In the genomic region with DNA sequence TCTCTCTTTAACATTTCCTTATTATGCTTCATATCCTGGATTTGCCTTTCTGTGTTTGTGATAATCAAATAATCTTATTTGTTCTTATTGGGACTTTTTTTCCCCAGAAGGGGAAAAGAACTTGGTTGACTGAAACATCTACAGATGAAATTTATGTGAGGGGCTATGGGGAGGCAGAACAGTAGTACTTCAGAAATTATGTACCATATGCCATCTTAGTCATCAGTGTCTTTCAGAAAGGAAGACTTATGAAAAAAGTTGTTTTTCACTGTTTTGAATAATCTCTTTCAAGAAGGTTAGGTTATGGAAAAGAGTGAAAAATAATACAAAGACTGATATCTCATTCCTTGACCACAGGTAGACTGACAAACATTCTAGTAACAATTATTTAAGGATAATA, we compare ENCODE assay signal across 21 cellular contexts. TPM values are rescaled to one million over a fixed set of nuclear protein-coding genes. Genes with fewer than 3 reads are reported as not detected.
DNase-seq lines count a peak whose midpoint lies in the region; ATAC-seq lines count a peak whose summit lies in the region.
"Had no signal": no experiment of that assay in that cellular context is flagged by ENCODE, and none has a peak within 500 bp of the region (broad histone marks: within the 10 kb centered on the region; RNA-seq: fewer than 3 reads in every experiment).

No MANE protein-coding gene starts in this region.

- H3K14ac ChIP-seq in mesenchymal stem cell (ENCODE audit: low read length in 2 of 2) = no peak overlapping the region

- H3K27me3 ChIP-seq in mesenchymal stem cell (ENCODE audit: control insufficient read depth in 1 of 2, insufficient read depth in 1 of 2, low read length in 2 of 2) = no peaks in the 10 kb centered on the region
- H3K27me3 ChIP-seq: BLaER1 had no signal

- peaks cover 39% of the 10 kb centered on the region for H3K36me3 Mint-ChIP-seq in activated CD4-positive, alpha-beta memory T cell treated with anti-CD3 and anti-CD28 coated beads for 36 hours
- peaks cover 62% of the 10 kb centered on the region for H3K36me3 Mint-ChIP-seq in activated CD4-positive, alpha-beta memory T cell treated with anti-CD3 and anti-CD28 coated beads, Interleukin-2, amount 10 ng/mL, durations not matched to agents 7 days and 5 days (ENCODE audit: low read depth)
- peaks cover 7 to 30% of the 10 kb centered on the region in 2 donors for H3K36me3 Mint-ChIP-seq in activated naive CD4-positive, alpha-beta T cell treated with anti-CD3 and anti-CD28 coated beads, Interleukin-2, amount 50 U/mL, for 72 hours
- peaks cover 41% of the 10 kb centered on the region for H3K36me3 Mint-ChIP-seq in activated naive CD8-positive, alpha-beta T cell treated with anti-CD3 and anti-CD28 coated beads, Interleukin-2, amount 50 U/mL, for 24 hours (ENCODE audit: low read depth)

- POLR2A ChIA-PET in activated CD4-positive, alpha-beta memory T cell treated with anti-CD3 and anti-CD28 coated beads for 36 hours (lab: Charles Lee) = interaction anchor here (1.2 kb wide), 1 partner anchor 15 kb away, joined by 3 read pairs; no protein-coding TSS in a partner anchor
- POLR2A ChIA-PET in activated CD4-positive, alpha-beta memory T cell treated with anti-CD3 and anti-CD28 coated beads, Interleukin-2, amount 10 ng/mL, durations not matched to agents 7 days and 5 days (lab: Charles Lee) = no interaction called here

- peaks cover 31% of the 10 kb centered on the region for H3K4me1 Mint-ChIP-seq in activated CD4-positive, alpha-beta memory T cell treated with anti-CD3 and anti-CD28 coated beads for 36 hours (ENCODE audit: low read depth)
- peaks cover 6% of the 10 kb centered on the region for H3K4me1 Mint-ChIP-seq in activated CD4-positive, alpha-beta memory T cell treated with anti-CD3 and anti-CD28 coated beads, Interleukin-2, amount 10 ng/mL, durations not matched to agents 7 days and 5 days
- peaks cover 21% of the 10 kb centered on the region for H3K4me1 Mint-ChIP-seq in activated naive CD8-positive, alpha-beta T cell treated with anti-CD3 and anti-CD28 coated beads, Interleukin-2, amount 50 U/mL, for 24 hours

- no peak overlapping the region for H3K4me3 Mint-ChIP-seq in activated CD4-positive, alpha-beta memory T cell treated with anti-CD3 and anti-CD28 coated beads for 36 hours
- H3K4me3 Mint-ChIP-seq in activated CD4-positive, alpha-beta memory T cell treated with anti-CD3 and anti-CD28 coated beads, Interleukin-2, amount 10 ng/mL, durations not matched to agents 7 days and 5 days = no peak overlapping the region
- no peak overlapping the region for H3K4me3 Mint-ChIP-seq in activated naive CD8-positive, alpha-beta T cell treated with anti-CD3 and anti-CD28 coated beads, Interleukin-2, amount 50 U/mL, for 24 hours
- H3K4me3 Mint-ChIP-seq: CD4-positive, CD25-positive, alpha-beta regulatory T cell had no signal

- ATAC-seq in activated naive CD4-positive, alpha-beta T cell treated with anti-CD3 and anti-CD28 coated beads, Interleukin-2, amount 50 U/mL, for 72 hours = peak; percentile 39 to 90
- peak; percentile 54 for ATAC-seq in activated naive CD8-positive, alpha-beta T cell treated with anti-CD3 and anti-CD28 coated beads, Interleukin-2, amount 50 U/mL, for 24 hours
- ATAC-seq in HG03135 (IDR thresholded peaks at IDR 0.05; ENCODE audit: unreplicated experiment) = no peak
- ATAC-seq: Panc1 had no signal

- no peak overlapping the region for H3K4ac ChIP-seq in mesenchymal stem cell (ENCODE audit: low read depth in 1 of 2, low read length in 2 of 2)

- no peaks in the 10 kb centered on the region for H3K9me3 Mint-ChIP-seq in activated CD4-positive, alpha-beta memory T cell treated with anti-CD3 and anti-CD28 coated beads for 36 hours
- H3K9me3 Mint-ChIP-seq in activated CD4-positive, alpha-beta memory T cell treated with anti-CD3 and anti-CD28 coated beads, Interleukin-2, amount 10 ng/mL, durations not matched to agents 7 days and 5 days = no peaks in the 10 kb centered on the region
- no peaks in the 10 kb centered on the region for H3K9me3 Mint-ChIP-seq in activated naive CD4-positive, alpha-beta T cell treated with anti-CD3 and anti-CD28 coated beads, Interleukin-2, amount 50 U/mL, for 72 hours
- no peaks in the 10 kb centered on the region for H3K9me3 Mint-ChIP-seq in activated naive CD8-positive, alpha-beta T cell treated with anti-CD3 and anti-CD28 coated beads, Interleukin-2, amount 50 U/mL, for 24 hours

- peaks cover 8% of the 10 kb centered on the region for H3K79me1 ChIP-seq in mesenchymal stem cell (replicated peaks; ENCODE audit: low read length, poor library complexity, severe bottlenecking)

- H3K27me3 Mint-ChIP-seq in activated CD4-positive, alpha-beta memory T cell treated with anti-CD3 and anti-CD28 coated beads for 36 hours = no peaks in the 10 kb centered on the region
- H3K27me3 Mint-ChIP-seq in activated CD4-positive, alpha-beta memory T cell treated with anti-CD3 and anti-CD28 coated beads, Interleukin-2, amount 10 ng/mL, durations not matched to agents 7 days and 5 days = no peaks in the 10 kb centered on the region
- no peaks in the 10 kb centered on the region for H3K27me3 Mint-ChIP-seq in activated naive CD8-positive, alpha-beta T cell treated with anti-CD3 and anti-CD28 coated beads, Interleukin-2, amount 50 U/mL, for 24 hours
- H3K27me3 Mint-ChIP-seq: CD4-positive, CD25-positive, alpha-beta regulatory T cell had no signal

- peaks cover 13 to 87% of the 10 kb centered on the region in 2 experiments for H3K36me3 ChIP-seq in mesenchymal stem cell (ENCODE audit: control insufficient read depth in 1 of 2, insufficient read depth in 2 of 2, low read depth in 1 of 2, low read length in 2 of 2)

- no peaks in the 10 kb centered on the region for H3K4me1 ChIP-seq in mesenchymal stem cell (ENCODE audit: control insufficient read depth, insufficient read depth, low read depth, low read length)
- H3K4me1 ChIP-seq: BLaER1 had no signal

- no peak overlapping the region for H2BK12ac ChIP-seq in mesenchymal stem cell (ENCODE audit: low read length in 2 of 2)

- no peak overlapping the region for H2AFZ ChIP-seq in mesenchymal stem cell (ENCODE audit: low read depth, low read length)

- intact Hi-C loops in activated CD4-positive, alpha-beta memory T cell treated with anti-CD3 and anti-CD28 coated beads for 36 hours (cut with micrococcal nuclease) = loop anchor here (1.0 kb wide), 2 partner anchors 9 to 17 kb away; no protein-coding TSS in a partner anchor

- H3K27ac ChIP-seq in mesenchymal stem cell (ENCODE audit: low read length, poor library complexity, severe bottlenecking) = no peak overlapping the region
- H3K27ac ChIP-seq: BLaER1, RWPE1 had no signal

- no peak overlapping the region for H3K4me2 ChIP-seq in mesenchymal stem cell (ENCODE audit: low read length, poor library complexity, severe bottlenecking)
- H3K4me2 ChIP-seq: BLaER1 had no signal

- no peak overlapping the region for H4K8ac ChIP-seq in mesenchymal stem cell (ENCODE audit: low read length)

- CTCF ChIA-PET in activated CD4-positive, alpha-beta memory T cell treated with anti-CD3 and anti-CD28 coated beads for 36 hours (lab: Charles Lee) = interaction anchor here (1.3 to 1.4 kb wide), 2 partner anchors 38 to 739 kb away, joined by 3 read pairs; a partner anchor contains a TSS
- CTCF ChIA-PET in activated CD4-positive, alpha-beta memory T cell treated with anti-CD3 and anti-CD28 coated beads, Interleukin-2, amount 10 ng/mL, durations not matched to agents 7 days and 5 days (lab: Charles Lee) = interaction anchor here (1.0 to 1.9 kb wide), 3 partner anchors 14 to 27 kb away, joined by 3 to 4 read pairs (median 3); no protein-coding TSS in a partner anchor

- H3K9ac ChIP-seq in mesenchymal stem cell (ENCODE audit: low read length) = no peak overlapping the region
- H3K9ac ChIP-seq: BLaER1 had no signal

- no peak for DNase-seq in activated CD4-positive, alpha-beta memory T cell treated with anti-CD3 and anti-CD28 coated beads for 36 hours
- no peak for DNase-seq in activated CD4-positive, alpha-beta memory T cell treated with anti-CD3 and anti-CD28 coated beads, Interleukin-2, amount 10 ng/mL, durations not matched to agents 7 days and 5 days
- DNase-seq in activated naive CD4-positive, alpha-beta T cell treated with anti-CD3 and anti-CD28 coated beads, Interleukin-2, amount 50 U/mL, for 72 hours (ENCODE audit: low spot score in 2 of 2) = no peak
- DNase-seq in activated naive CD4-positive, alpha-beta T cell treated with Interleukin-2 at 50 U/mL for 16 hours = no peak
- DNase-seq in activated naive CD8-positive, alpha-beta T cell treated with anti-CD3 and anti-CD28 coated beads, Interleukin-2, amount 50 U/mL, for 24 hours = no peak
- no peak for DNase-seq in mesenchymal stem cell
- DNase-seq: CD4-positive, CD25-positive, alpha-beta regulatory T cell; DMS53; NCI-H1048; NCI-H1436; NCI-H187; NCI-H2081 treated with DMSO at 0.1 percent for 48 hours; NCI-H2171; NCI-H226; NCI-H510A; NCI-H69; SHP77 had no signal

- no peak overlapping the region for H3K23ac ChIP-seq in mesenchymal stem cell (ENCODE audit: low read length in 2 of 2)

- no peak overlapping the region for H3K18ac ChIP-seq in mesenchymal stem cell (ENCODE audit: low read depth in 1 of 2, low read length in 2 of 2)

- no peak overlapping the region for H2BK120ac ChIP-seq in mesenchymal stem cell (ENCODE audit: low read depth, low read length)

- H2BK15ac ChIP-seq in mesenchymal stem cell (ENCODE audit: low read depth, poor library complexity, severe bottlenecking) = no peak overlapping the region

- no peak overlapping the region for H4K91ac ChIP-seq in mesenchymal stem cell (ENCODE audit: low read length)

- H2AK5ac ChIP-seq in mesenchymal stem cell (ENCODE audit: low read length, severe bottlenecking) = no peak overlapping the region

- H2BK5ac ChIP-seq in mesenchymal stem cell (ENCODE audit: low read depth, low read length, poor library complexity, severe bottlenecking) = no peak overlapping the region

- H3K9me3 ChIP-seq in mesenchymal stem cell (ENCODE audit: control insufficient read depth, low read length) = no peaks in the 10 kb centered on the region
- H3K9me3 ChIP-seq: BLaER1 had no signal

- no peak overlapping the region for H3K4me3 ChIP-seq in mesenchymal stem cell (ENCODE audit: insufficient read depth in 1 of 2, low read depth in 1 of 2, low read length in 2 of 2)
- H3K4me3 ChIP-seq: BLaER1 had no signal

- H3K27ac Mint-ChIP-seq in activated CD4-positive, alpha-beta memory T cell treated with anti-CD3 and anti-CD28 coated beads for 36 hours = peak overlapping the region; percentile 42
- no peak overlapping the region for H3K27ac Mint-ChIP-seq in activated CD4-positive, alpha-beta memory T cell treated with anti-CD3 and anti-CD28 coated beads, Interleukin-2, amount 10 ng/mL, durations not matched to agents 7 days and 5 days
- H3K27ac Mint-ChIP-seq in activated naive CD4-positive, alpha-beta T cell treated with anti-CD3 and anti-CD28 coated beads, Interleukin-2, amount 50 U/mL, for 72 hours = no peak overlapping the region
- peak overlapping the region; percentile 10 for H3K27ac Mint-ChIP-seq in activated naive CD8-positive, alpha-beta T cell treated with anti-CD3 and anti-CD28 coated beads, Interleukin-2, amount 50 U/mL, for 24 hours
- H3K27ac Mint-ChIP-seq: CD4-positive, CD25-positive, alpha-beta regulatory T cell had no signal

RNA-seq across cellular contexts. Expression of a gene that starts 30.2 kb away (rescaled TPM):
- total RNA-seq in activated CD4-positive, alpha-beta memory T cell treated with anti-CD3 and anti-CD28 coated beads for 36 hours = 10 to 100 TPM; 42.5 to 44.6 TPM
- 10 to 100 TPM; 67.9 to 68.4 TPM for total RNA-seq in activated CD4-positive, alpha-beta memory T cell treated with anti-CD3 and anti-CD28 coated beads, Interleukin-2, amount 10 ng/mL, durations not matched to agents 7 days and 5 days
- 10 to 100 TPM; 33.3 to 54.9 TPM for total RNA-seq in activated naive CD4-positive, alpha-beta T cell treated with anti-CD3 and anti-CD28 coated beads, Interleukin-2, amount 50 U/mL, for 72 hours
- 10.5 TPM for polyA plus RNA-seq in mesenchymal stem cell (2013, experiment 1 of 2)
- polyA plus RNA-seq in mesenchymal stem cell (2013, experiment 2 of 2) = 10.5 TPM

RNA-seq across cellular contexts. Expression of a gene that starts 37.2 kb away (rescaled TPM):
- total RNA-seq in activated CD4-positive, alpha-beta memory T cell treated with anti-CD3 and anti-CD28 coated beads for 36 hours = 10 to 100 TPM; 30.2 to 32.7 TPM
- 10 to 100 TPM; 47.8 to 52.7 TPM for total RNA-seq in activated CD4-positive, alpha-beta memory T cell treated with anti-CD3 and anti-CD28 coated beads, Interleukin-2, amount 10 ng/mL, durations not matched to agents 7 days and 5 days
- 10 to 100 TPM; 42.9 to 62.1 TPM for total RNA-seq in activated naive CD4-positive, alpha-beta T cell treated with anti-CD3 and anti-CD28 coated beads, Interleukin-2, amount 50 U/mL, for 72 hours
- 30.9 TPM for polyA plus RNA-seq in mesenchymal stem cell (2013, experiment 1 of 2)
- polyA plus RNA-seq in mesenchymal stem cell (2013, experiment 2 of 2) = 28.8 TPM

Comparison
In these comparisons a context has a peak if more than half of its experiments do, and no peak if none do; other contexts are left out.
1. H3K27ac Mint-ChIP-seq: peak in activated CD4-positive, alpha-beta memory T cell treated with anti-CD3 and anti-CD28 coated beads for 36 hours (single experiment) and activated naive CD8-positive, alpha-beta T cell treated with anti-CD3 and anti-CD28 coated beads, Interleukin-2, amount 50 U/mL, for 24 hours (single experiment); none in activated CD4-positive, alpha-beta memory T cell treated with anti-CD3 and anti-CD28 coated beads, Interleukin-2, amount 10 ng/mL, durations not matched to agents 7 days and 5 days (single experiment) and activated naive CD4-positive, alpha-beta T cell treated with anti-CD3 and anti-CD28 coated beads, Interleukin-2, amount 50 U/mL, for 72 hours (0 of 2).